Comparison of ENCODE assay signal across 9 cellular contexts in the genomic region with DNA sequence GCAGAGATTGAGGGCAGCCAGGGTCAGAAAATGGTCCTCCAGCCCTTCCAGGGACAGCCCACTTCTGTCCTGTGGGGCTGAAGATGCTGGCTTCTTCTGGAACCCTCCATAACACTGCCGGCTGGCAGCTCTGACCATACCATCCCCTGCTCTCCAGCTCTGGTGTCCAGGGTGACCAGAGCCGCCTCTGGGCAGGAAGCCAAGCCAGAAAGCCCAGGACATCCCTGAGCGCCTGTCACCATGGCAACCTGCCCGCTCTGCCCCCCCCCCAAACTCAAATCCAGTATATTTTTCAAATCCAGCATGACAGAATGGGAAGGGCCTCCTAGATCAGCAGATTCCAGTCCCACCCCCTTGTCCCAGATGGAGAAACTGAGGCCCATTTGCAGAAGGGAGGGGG. TPM values are rescaled to one million over a fixed set of nuclear protein-coding genes. Genes with fewer than 3 reads are reported as not detected.
DNase-seq lines count a peak whose midpoint lies in the region; ATAC-seq and TF ChIP-seq lines count a peak whose summit lies in the region.
"Had no signal": no experiment of that assay in that cellular context is flagged by ENCODE, and none has a peak within 500 bp of the region (broad histone marks: within the 10 kb centered on the region; RNA-seq: fewer than 3 reads in every experiment).

No MANE protein-coding gene starts in this region.

- POLR2A ChIA-PET in CD4-positive, alpha-beta memory T cell (lab: Charles Lee; ENCODE audit: partially characterized antibody), result no interaction called here

- no peaks in the 10 kb centered on the region for H3K9me3 Mint-ChIP-seq in CD4-positive, alpha-beta memory T cell
- H3K9me3 Mint-ChIP-seq: activated T-helper 1 cell treated with anti-CD3 and anti-CD28 coated beads, Interleukin-12 subunit alpha, Interleukin-12 subunit beta, Interleukin-2, Interleukin-4 antibody, amounts not matched to agents 30 ng/mL and 10 ng/mL and 1 ng/mL, durations not matched to agents 14 hours and 24 hours and 36 hours had no signal

- 40% methylated on average over 1 of the region's 4 CpGs; no CpG with 5 or more reads in 1 of the 2 donors for WGBS in esophagus squamous epithelium, 2 donors
- WGBS in psoas muscle, 3 donors, result 6 to 25% (median 10%) methylated on average over 1 to 4 of the region's 4 CpGs

- intact Hi-C loops in CD4-positive, alpha-beta memory T cell (cut with micrococcal nuclease), result no loop called here
- intact Hi-C loops in esophagus squamous epithelium (cut with DNase I) (no loop called here), psoas muscle (cut with DNase I) (loop anchor here (5.0 to 10.0 kb wide), 4 partner anchors 164 to 624 kb away; a partner anchor contains a TSS)

- H3K4me1 Mint-ChIP-seq in CD4-positive, alpha-beta memory T cell, result peaks cover 15 to 50% (median 28%) of the 10 kb centered on the region in 4 donors

- H3K4me3 Mint-ChIP-seq in CD4-positive, alpha-beta memory T cell, result peak overlapping the region in 5 of 8 donors; percentile 21 to 55 (median 38)
- H3K4me3 Mint-ChIP-seq: activated T-helper 1 cell treated with anti-CD3 and anti-CD28 coated beads, Interleukin-12 subunit alpha, Interleukin-12 subunit beta, Interleukin-2, Interleukin-4 antibody, amounts not matched to agents 30 ng/mL and 10 ng/mL and 1 ng/mL, durations not matched to agents 14 hours and 24 hours and 36 hours had no signal

- CTCF ChIA-PET in CD4-positive, alpha-beta memory T cell (lab: Charles Lee; ENCODE audit: partially characterized antibody), result interaction anchor here (1.5 kb wide), 1 partner anchor 210 kb away, joined by 3 read pairs; no protein-coding TSS in a partner anchor

- H3K27ac ChIP-seq in CD4-positive, alpha-beta memory T cell (ENCODE audit: low read depth, low read length), result no peak overlapping the region
- no peak overlapping the region for H3K27ac ChIP-seq in esophagus squamous epithelium
- H3K27ac ChIP-seq in psoas muscle, result no peak overlapping the region

- no peaks in the 10 kb centered on the region for H3K36me3 Mint-ChIP-seq in CD4-positive, alpha-beta memory T cell

- TF ChIP-seq POLR2A in esophagus squamous epithelium (IDR thresholded peaks at IDR 0.05), result no peak

- peaks cover 31% of the 10 kb centered on the region for H3K4me1 ChIP-seq in CD4-positive, alpha-beta memory T cell (ENCODE audit: insufficient read depth, low read length)
- H3K4me1 ChIP-seq in esophagus squamous epithelium, result peaks cover 22 to 45% (median 23%) of the 10 kb centered on the region in 3 donors
- peaks cover 54% of the 10 kb centered on the region for H3K4me1 ChIP-seq in psoas muscle

- no peaks in the 10 kb centered on the region for H3K27me3 Mint-ChIP-seq in CD4-positive, alpha-beta memory T cell

- no peaks in the 10 kb centered on the region for H3K36me3 ChIP-seq in CD4-positive, alpha-beta memory T cell (ENCODE audit: insufficient read depth, low read length)
- H3K36me3 ChIP-seq in esophagus squamous epithelium, result no peaks in the 10 kb centered on the region
- H3K36me3 ChIP-seq in psoas muscle (ENCODE audit: insufficient read depth in 1 of 2, low read depth in 1 of 2), result no peaks in the 10 kb centered on the region

- H3K4me3 ChIP-seq in CD4-positive, alpha-beta memory T cell (ENCODE audit: low read length in 2 of 2), result no peak overlapping the region
- H3K4me3 ChIP-seq in esophagus squamous epithelium (peak overlapping the region in 3 of 4 donors; percentile 28 to 63 (median 43)), psoas muscle (peak overlapping the region; percentile 65)

- H3K27ac Mint-ChIP-seq in CD4-positive, alpha-beta memory T cell, result peak overlapping the region in 2 of 7 donors; percentile 24 to 55
- H3K27ac Mint-ChIP-seq: activated T-helper 1 cell treated with anti-CD3 and anti-CD28 coated beads, Interleukin-12 subunit alpha, Interleukin-12 subunit beta, Interleukin-2, Interleukin-4 antibody, amounts not matched to agents 30 ng/mL and 10 ng/mL and 1 ng/mL, durations not matched to agents 14 hours and 24 hours and 36 hours had no signal

- ATAC-seq in psoas muscle (no peak), GM19467 (IDR thresholded peaks at IDR 0.05; ENCODE audit: unreplicated experiment) (no peak)

- TF ChIP-seq CTCF in esophagus squamous epithelium (IDR thresholded peaks at IDR 0.05) (no peak), psoas muscle (IDR thresholded peaks at IDR 0.05) (no peak)

- no peak for DNase-seq in CD4-positive, alpha-beta memory T cell
- DNase-seq in NCI-H2227 (lab: John Stamatoyannopoulos, UW; ENCODE audit: unreplicated experiment) (peak; percentile 56), esophagus squamous epithelium (lab: John Stamatoyannopoulos, UW) (no peak), psoas muscle (peak; percentile 57 to 75), LoVo (ENCODE audit: low spot score) (no peak), GDM1 (lab: John Stamatoyannopoulos, UW) (no peak), NCI-H1436 treated with DMSO at 0.1 percent for 48 hours (lab: John Stamatoyannopoulos, UW) (no peak)

- H3K27me3 ChIP-seq in CD4-positive, alpha-beta memory T cell (ENCODE audit: insufficient read depth, low read length), result no peaks in the 10 kb centered on the region
- H3K27me3 ChIP-seq in esophagus squamous epithelium (peaks cover 0 to 25% (median 0%) of the 10 kb centered on the region in 4 donors), psoas muscle (ENCODE audit: insufficient read depth in 3 of 3, low read length in 2 of 3) (no peaks in the 10 kb centered on the region)

- H3K9me3 ChIP-seq in CD4-positive, alpha-beta memory T cell (ENCODE audit: control insufficient read depth in 1 of 2, low read length in 2 of 2), result no peaks in the 10 kb centered on the region
- H3K9me3 ChIP-seq in esophagus squamous epithelium (no peaks in the 10 kb centered on the region), psoas muscle (no peaks in the 10 kb centered on the region)

RNA-seq across cellular contexts. Expression of a gene that starts 0.4 kb away (rescaled TPM):
- total RNA-seq in CD4-positive, alpha-beta memory T cell, result 1 to 10 TPM; 3.1 to 3.3 TPM
- polyA plus RNA-seq in CD4-positive, alpha-beta memory T cell, result 1 to 10 TPM in 1 of 2 donors, under 1 TPM in 1; 0.70 to 2.3 TPM
- total RNA-seq in esophagus squamous epithelium, result 1 to 10 TPM in 1 of 4 donors, under 1 TPM in 3; 0.18 to 1.1 (median 0.61) TPM
- total RNA-seq in psoas muscle, result 1 to 10 TPM in 1 of 4 donors, under 1 TPM in 3; 0.27 to 2.2 (median 0.33) TPM
- polyA plus RNA-seq in psoas muscle, result 1 to 10 TPM in 1 of 3 donors, under 1 TPM in 2; 0.40 to 1.1 (median 0.65) TPM
- total RNA-seq: activated T-helper 1 cell treated with anti-CD3 and anti-CD28 coated beads, Interleukin-12 subunit alpha, Interleukin-12 subunit beta, Interleukin-2, Interleukin-4 antibody, amounts not matched to agents 30 ng/mL and 10 ng/mL and 1 ng/mL, durations not matched to agents 14 hours and 24 hours and 36 hours had no signal

RNA-seq across cellular contexts. Expression of a gene that starts 7.3 kb away (rescaled TPM):
- total RNA-seq in CD4-positive, alpha-beta memory T cell, result 10 to 100 TPM; 26.3 to 29.8 TPM
- polyA plus RNA-seq in CD4-positive, alpha-beta memory T cell, result 1 to 10 TPM; 3.2 to 6.8 TPM
- total RNA-seq in esophagus squamous epithelium (100 to 1,000 TPM in 3 of 4 donors, 10 to 100 TPM in 1; 42.4 to 121 (median 114) TPM), psoas muscle (10 to 100 TPM in 1 of 4 donors, 1 to 10 TPM in 3; 5.0 to 10.1 (median 8.0) TPM)
- 1 to 10 TPM; 5.2 to 6.6 (median 5.5) TPM for polyA plus RNA-seq in psoas muscle

RNA-seq across cellular contexts. Expression of a gene that starts 16.9 kb away (rescaled TPM):
- not detected for total RNA-seq in CD4-positive, alpha-beta memory T cell
- not detected for polyA plus RNA-seq in CD4-positive, alpha-beta memory T cell
- total RNA-seq in esophagus squamous epithelium (under 1 TPM in 1 of 4 donors, not detected in 3; 0.19 TPM), psoas muscle (under 1 TPM in 3 of 4 donors, not detected in 1; 0.12 to 0.34 (median 0.23) TPM)
- polyA plus RNA-seq in psoas muscle, result under 1 TPM; 0.01 to 0.15 (median 0.07) TPM
- total RNA-seq: activated T-helper 1 cell treated with anti-CD3 and anti-CD28 coated beads, Interleukin-12 subunit alpha, Interleukin-12 subunit beta, Interleukin-2, Interleukin-4 antibody, amounts not matched to agents 30 ng/mL and 10 ng/mL and 1 ng/mL, durations not matched to agents 14 hours and 24 hours and 36 hours had no signal

Comparison
In these comparisons a context has a peak if more than half of its experiments do, and no peak if none do; other contexts are left out.
1. DNase-seq: peak in NCI-H2227 (single experiment) and psoas muscle (2 of 2); none in CD4-positive, alpha-beta memory T cell (0 of 5), esophagus squamous epithelium (single experiment), LoVo (single experiment), GDM1 (single experiment) and NCI-H1436 treated with DMSO at 0.1 percent for 48 hours (single experiment).
2. H3K4me3 ChIP-seq: peak in esophagus squamous epithelium (3 of 4) and psoas muscle (single experiment); none in CD4-positive, alpha-beta memory T cell (0 of 2).
3. intact Hi-C loops: an anchor here in psoas muscle (5.0 to 10.0 kb wide); none called in CD4-positive, alpha-beta memory T cell and esophagus squamous epithelium.